15 cellular contexts compared by ENCODE assay signal in genomic region chr14:36394593-36394992, GRCh38.
DNase-seq lines count a peak whose midpoint lies in the region; ATAC-seq lines count a peak whose summit lies in the region.
"Had no signal": no experiment of that assay in that cellular context is flagged by ENCODE, and none has a peak within 500 bp of the region (broad histone marks: within the 10 kb centered on the region; RNA-seq: fewer than 3 reads in every experiment).

No MANE protein-coding gene starts in this region.

- H3K4me1 Mint-ChIP-seq in activated naive CD4-positive, alpha-beta T cell treated with anti-CD3 and anti-CD28 coated beads for 36 hours (ENCODE audit: low read depth) = no peaks in the 10 kb centered on the region
- H3K4me1 Mint-ChIP-seq: CD4-positive, alpha-beta memory T cell had no signal

- peaks cover 23% of the 10 kb centered on the region for H3K27me3 Mint-ChIP-seq in activated naive CD4-positive, alpha-beta T cell treated with anti-CD3 and anti-CD28 coated beads for 36 hours (ENCODE audit: low read depth)

- no peak overlapping the region for H3K27ac Mint-ChIP-seq in activated naive CD4-positive, alpha-beta T cell treated with anti-CD3 and anti-CD28 coated beads for 36 hours
- H3K27ac Mint-ChIP-seq: CD4-positive, alpha-beta memory T cell; HFFc6 had no signal

- H3K4me3 Mint-ChIP-seq in activated naive CD4-positive, alpha-beta T cell treated with anti-CD3 and anti-CD28 coated beads for 36 hours = no peak overlapping the region
- H3K4me3 Mint-ChIP-seq: CD4-positive, alpha-beta memory T cell; HFFc6 had no signal

- DNase-seq in left ventricle myocardium superior (no peak), Right ventricle myocardium inferior (ENCODE audit: missing footprints) (no peak), NCI-H2227 treated with DMSO at 0.1 percent for 48 hours (lab: John Stamatoyannopoulos, UW) (peak; percentile 23), NCI-H774 (lab: John Stamatoyannopoulos, UW) (peak; percentile 4), GM03348 (ENCODE audit: low spot score) (no peak)
- DNase-seq in central memory CD4-positive, alpha-beta T cell = no peak
- DNase-seq in activated naive CD4-positive, alpha-beta T cell treated with anti-CD3 and anti-CD28 coated beads for 36 hours = no peak
- DNase-seq: BE2C; CD4-positive, alpha-beta memory T cell; DMS153; GF-D8; HCEC 1CT; HFFc6; IMR-90 had no signal

- H3K9me3 Mint-ChIP-seq in activated naive CD4-positive, alpha-beta T cell treated with anti-CD3 and anti-CD28 coated beads for 36 hours = no peaks in the 10 kb centered on the region
- H3K9me3 Mint-ChIP-seq: HFFc6 had no signal

- ATAC-seq in left ventricle myocardium superior (peak; percentile 50), Right ventricle myocardium inferior (no peak)
- ATAC-seq: A549 had no signal

- CTCF ChIA-PET in activated naive CD4-positive, alpha-beta T cell treated with anti-CD3 and anti-CD28 coated beads for 36 hours (lab: Charles Lee) = interaction anchor here (0.7 kb wide), 1 partner anchor 116 kb away, joined by 3 read pairs; no protein-coding TSS in a partner anchor

- no peaks in the 10 kb centered on the region for H3K36me3 Mint-ChIP-seq in activated naive CD4-positive, alpha-beta T cell treated with anti-CD3 and anti-CD28 coated beads for 36 hours (ENCODE audit: low read depth)
- H3K36me3 Mint-ChIP-seq: CD4-positive, alpha-beta memory T cell had no signal

- intact Hi-C loops in left ventricle myocardium superior (cut with micrococcal nuclease) (no loop called here), Right ventricle myocardium inferior (cut with DNase I) (no loop called here)
- intact Hi-C loops in activated naive CD4-positive, alpha-beta T cell treated with anti-CD3 and anti-CD28 coated beads for 36 hours (cut with micrococcal nuclease) = no loop called here

Comparison
In these comparisons a context has a peak if more than half of its experiments do, and no peak if none do; other contexts are left out.
1. DNase-seq: peak in NCI-H2227 treated with DMSO at 0.1 percent for 48 hours (single experiment) and NCI-H774 (single experiment); none in left ventricle myocardium superior (single experiment), Right ventricle myocardium inferior (single experiment), GM03348 (single experiment), central memory CD4-positive, alpha-beta T cell (single experiment) and activated naive CD4-positive, alpha-beta T cell treated with anti-CD3 and anti-CD28 coated beads for 36 hours (single experiment).